16 cellular contexts compared by ENCODE assay signal in the genomic region with DNA sequence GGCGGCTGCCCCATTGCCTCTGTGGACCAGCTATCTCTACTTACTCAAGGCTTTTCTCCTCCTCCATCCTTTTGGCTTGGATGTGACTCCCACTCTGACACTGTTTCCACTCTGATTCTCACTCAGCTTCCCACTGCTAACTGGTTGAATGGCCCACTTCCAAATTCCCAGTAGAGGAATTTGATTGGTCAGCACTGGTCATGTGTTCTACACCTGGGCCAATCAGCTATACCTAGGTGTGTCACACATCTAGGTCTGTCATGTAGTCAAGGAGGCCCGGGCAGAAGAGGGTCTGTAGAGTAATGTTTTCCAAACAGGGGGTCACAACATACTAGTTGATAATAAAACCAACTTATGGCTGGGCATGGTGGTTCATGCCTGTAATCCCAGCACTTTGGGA. TPM values are rescaled to one million over a fixed set of nuclear protein-coding genes. Genes with fewer than 3 reads are reported as not detected.
A peak's percentile ranks its signal among the peaks of the same experiment; 100 is the strongest.
DNase-seq lines count a peak whose midpoint lies in the region; ATAC-seq and TF ChIP-seq lines count a peak whose summit lies in the region.
"Had no signal": no experiment of that assay in that cellular context is flagged by ENCODE, and none has a peak within 500 bp of the region (broad histone marks: within the 10 kb centered on the region; RNA-seq: fewer than 3 reads in every experiment).

No MANE protein-coding gene starts in this region.

- no peak overlapping the region for H3K4me3 Mint-ChIP-seq in Caco-2 (ENCODE audit: unreplicated experiment)

- peak overlapping the region; percentile 4 for H3K27ac Mint-ChIP-seq in Caco-2 (ENCODE audit: unreplicated experiment)

- peaks cover 48 to 66% (median 51%) of the 10 kb centered on the region in 10 experiments for H3K4me1 ChIP-seq in BLaER1 treated with 17β-estradiol and CSF1 and Interleukin-3, amounts not matched to agents 10 nM and 100 nM
- H3K4me1 ChIP-seq in Caco-2 (no peaks in the 10 kb centered on the region), osteoblast (ENCODE audit: insufficient read depth, low read length) (no peaks in the 10 kb centered on the region)

- H3K27me3 ChIP-seq in BLaER1 treated with 17β-estradiol and CSF1 and Interleukin-3, amounts not matched to agents 10 nM and 100 nM, result no peaks in the 10 kb centered on the region
- no peaks in the 10 kb centered on the region for H3K27me3 ChIP-seq in Caco-2 (replicated peaks; ENCODE audit: control insufficient read depth, insufficient read depth, low read length)
- no peaks in the 10 kb centered on the region for H3K27me3 ChIP-seq in osteoblast (ENCODE audit: insufficient read depth, low read length)

- no peaks in the 10 kb centered on the region for H3K9me3 Mint-ChIP-seq in Caco-2 (ENCODE audit: unreplicated experiment)

- no peak for DNase-seq in Caco-2
- DNase-seq in SK-MEL-5 (ENCODE audit: low read depth, low spot score), result peak; percentile 44
- no peak for DNase-seq in osteoblast (ENCODE audit: insufficient read length, low spot score, missing footprints)
- DNase-seq: NCI-H1417 treated with DMSO at 0.1 percent for 48 hours, NCI-H2171, NCI-H446 treated with DMSO at 0.1 percent for 48 hours, NCI-H748 treated with DMSO at 0.1 percent for 48 hours, PC-9, T-helper 2 cell had no signal

- intact Hi-C loops in Caco-2 (cut with micrococcal nuclease; ENCODE audit: unreplicated experiment), result no loop called here

- H3K27me3 Mint-ChIP-seq in Caco-2 (ENCODE audit: insufficient read depth, unreplicated experiment), result no peaks in the 10 kb centered on the region

- no peaks in the 10 kb centered on the region for H3K9me3 ChIP-seq in BLaER1 treated with 17β-estradiol and CSF1 and Interleukin-3, amounts not matched to agents 10 nM and 100 nM (replicated peaks in 1 of 11)
- H3K9me3 ChIP-seq in Caco-2, result no peaks in the 10 kb centered on the region
- no peaks in the 10 kb centered on the region for H3K9me3 ChIP-seq in osteoblast (ENCODE audit: low read depth, low read length)

- H3K4me2 ChIP-seq in BLaER1 treated with 17β-estradiol and CSF1 and Interleukin-3, amounts not matched to agents 10 nM and 100 nM, result peak overlapping the region; percentile 8 to 59 (median 35); a peak in 20 of 22 replicates
- H3K4me2 ChIP-seq in osteoblast (ENCODE audit: insufficient read depth, low read length), result no peak overlapping the region
- H3K4me2 ChIP-seq: PC-9 had no signal

- H3K4me3 ChIP-seq in BLaER1 treated with 17β-estradiol and CSF1 and Interleukin-3, amounts not matched to agents 10 nM and 100 nM, result no peak overlapping the region
- H3K4me3 ChIP-seq in Caco-2 (ENCODE audit: low read depth, low read length) (no peak overlapping the region), osteoblast (ENCODE audit: insufficient read depth, low read length) (no peak overlapping the region)
- H3K4me3 ChIP-seq: PC-9 had no signal

- H3K79me2 ChIP-seq in osteoblast (ENCODE audit: insufficient read depth, low read length), result no peaks in the 10 kb centered on the region

- POLR2A ChIA-PET in Caco-2 (lab: Charles Lee), result no interaction called here

- H2AFZ ChIP-seq in osteoblast (ENCODE audit: low read length), result no peak overlapping the region
- H2AFZ ChIP-seq: PC-9 had no signal

- peaks cover 43 to 100% (median 96%) of the 10 kb centered on the region in 11 experiments for H4K20me1 ChIP-seq in BLaER1 treated with 17β-estradiol and CSF1 and Interleukin-3, amounts not matched to agents 10 nM and 100 nM
- H4K20me1 ChIP-seq in osteoblast (ENCODE audit: insufficient read depth, low read length), result no peaks in the 10 kb centered on the region

- peak; percentile 22 for ATAC-seq in esophagus mucosa
- no peak for ATAC-seq in HG03175 (IDR thresholded peaks at IDR 0.05; ENCODE audit: unreplicated experiment)
- ATAC-seq in GM21529 (IDR thresholded peaks at IDR 0.05; ENCODE audit: unreplicated experiment), result no peak

- no peak overlapping the region for H3K9ac ChIP-seq in BLaER1 treated with 17β-estradiol and CSF1 and Interleukin-3, amounts not matched to agents 10 nM and 100 nM

- peaks cover 6% of the 10 kb centered on the region for H3K4me1 Mint-ChIP-seq in Caco-2 (ENCODE audit: low read depth, unreplicated experiment)

- CTCF ChIA-PET in Caco-2 (lab: Charles Lee), result interaction anchor here (1.3 kb wide), 1 partner anchor 45 kb away, joined by 3 read pairs; no protein-coding TSS in a partner anchor

- peaks cover 21% of the 10 kb centered on the region for H3K36me3 Mint-ChIP-seq in Caco-2 (ENCODE audit: insufficient read depth, unreplicated experiment)

- BruUV-seq in Caco-2 (replicated peaks; lab: Mats Ljungman, UMichigan), result no TSS peak

- H3K27ac ChIP-seq in BLaER1 treated with 17β-estradiol and CSF1 and Interleukin-3, amounts not matched to agents 10 nM and 100 nM, result no peak overlapping the region
- H3K27ac ChIP-seq in osteoblast (ENCODE audit: low read depth, low read length), result no peak overlapping the region
- H3K27ac ChIP-seq: PC-9 had no signal

- in situ Hi-C loops in SK-MEL-5 (cut with HindIII; ENCODE audit: low pct_unique_long_range_greater_than_20kb, low sequenced_read_pairs), result no loop called here

- peaks cover 17 to 85% (median 46%) of the 10 kb centered on the region in 11 experiments for H3K36me3 ChIP-seq in BLaER1 treated with 17β-estradiol and CSF1 and Interleukin-3, amounts not matched to agents 10 nM and 100 nM
- H3K36me3 ChIP-seq in Caco-2 (ENCODE audit: control insufficient read depth, insufficient read depth, low read length) (peaks cover 1% of the 10 kb centered on the region; the same call in 1 of the 2 replicates), osteoblast (ENCODE audit: insufficient read depth, low read length) (no peaks in the 10 kb centered on the region)

- TF ChIP-seq CTCF in Caco-2 (IDR thresholded peaks at IDR 0.05; ENCODE audit: insufficient read depth in 1 of 2, low read depth in 1 of 2, low read length in 1 of 2, severe bottlenecking in 1 of 2, unreplicated experiment in 1 of 2) (no peak), osteoblast (IDR thresholded peaks at IDR 0.05; ENCODE audit: extremely low read depth, low read depth, low read length) (no peak)

RNA-seq across cellular contexts. Expression of a gene that starts 53.3 kb away (rescaled TPM):
- 0.18 and 0.19 TPM in 2 replicates for total RNA-seq in Caco-2 (2022)
- 1.4 and 2.7 TPM in 2 replicates for total RNA-seq in SK-MEL-5 (2014; rRNA removed; shearing (Covaris generic))
- 13.7 and 18.3 TPM in 2 replicates for polyA plus RNA-seq in SK-MEL-5 (2015; cell fraction: cytosol; rRNA removed)
- 1.7 TPM in 2 replicates for polyA plus RNA-seq in SK-MEL-5 (2015; cell fraction: nucleus; rRNA removed)
- not detected for total RNA-seq in esophagus mucosa
- not detected in 2 replicates for total RNA-seq in osteoblast
- total RNA-seq: H4, HT-29, PC-9 had no signal
- polyA plus RNA-seq: BJ had no signal

RNA-seq across cellular contexts. Expression of a gene that starts 57.6 kb away (rescaled TPM):
- total RNA-seq in Caco-2 (2022), result 115 and 116 TPM in 2 replicates
- total RNA-seq in SK-MEL-5 (2014; rRNA removed; shearing (Covaris generic)), result 27.7 and 30.7 TPM in 2 replicates
- 31.1 and 40.6 TPM in 2 replicates for polyA plus RNA-seq in SK-MEL-5 (2015; cell fraction: cytosol; rRNA removed)
- polyA plus RNA-seq in SK-MEL-5 (2015; cell fraction: nucleus; rRNA removed), result 17.5 and 25.0 TPM in 2 replicates
- total RNA-seq in esophagus mucosa, result 7.6 TPM
- 14.5 and 19.4 TPM in 2 replicates for total RNA-seq in osteoblast
